8 cellular contexts compared by ENCODE assay signal in genomic region chr1:100903777-100904176, GRCh38.
"Had no signal": no experiment of that assay in that cellular context is flagged by ENCODE, and none has a peak within 500 bp of the region (broad histone marks: within the 10 kb centered on the region; RNA-seq: fewer than 3 reads in every experiment).

No MANE protein-coding gene starts in this region.

- H3K27ac Mint-ChIP-seq: IgD-negative memory B cell had no signal

- FAIRE-seq: HepG2, HTR-8/SVneo had no signal

- H3K4me3 Mint-ChIP-seq: IgD-negative memory B cell had no signal

- H3K9ac ChIP-seq: KMS-11 had no signal

- H3K4me2 ChIP-seq: KMS-11 had no signal

- H3K27ac ChIP-seq: HL-60, KMS-11 had no signal

- DNase-seq: IMR-90, KBM-7, KG1 had no signal

- H3K27me3 Mint-ChIP-seq: IgD-negative memory B cell had no signal
